Comparison of ENCODE assay signal across 8 cellular contexts in genomic region chr11:86955111-86955673, GRCh38. TPM values are rescaled to one million over a fixed set of nuclear protein-coding genes. Genes with fewer than 3 reads are reported as not detected.
DNase-seq lines count a peak whose midpoint lies in the region; ATAC-seq and TF ChIP-seq lines count a peak whose summit lies in the region.

Gene FZD4 (minus strand): TSS chr11:86955395. CDS start chr11:86955085, 310 bp downstream.

- H3K36me3 ChIP-seq in BE2C (no peaks in the 10 kb centered on the region), duodenal mucosa (ENCODE audit: control insufficient read depth in 1 of 2, insufficient read depth in 2 of 2, low read length in 2 of 2) (no peaks in the 10 kb centered on the region), liver (ENCODE audit: control insufficient read depth in 4 of 4, insufficient read depth in 3 of 4, low read depth in 1 of 4, low read length in 3 of 4) (peaks cover 0 to 8% (median 4%) of the 10 kb centered on the region in 4 donors)

- H3K4me1 ChIP-seq in BE2C, result no peaks in the 10 kb centered on the region
- peaks cover 0 to 11% of the 10 kb centered on the region in 2 donors for H3K4me1 ChIP-seq in duodenal mucosa (ENCODE audit: control insufficient read depth in 1 of 2, insufficient read depth in 2 of 2, low read length in 2 of 2)
- H3K4me1 ChIP-seq in liver (ENCODE audit: control insufficient read depth in 4 of 4, insufficient read depth in 4 of 4, low read length in 3 of 4), result peaks cover 0 to 26% (median 19%) of the 10 kb centered on the region in 4 donors

- H3K9ac ChIP-seq in duodenal mucosa (ENCODE audit: low read depth in 1 of 2, low read length in 2 of 2) (peak within 1 kb of the TSS; percentile 77 to 90), liver (ENCODE audit: low read depth in 1 of 2, low read length in 2 of 2) (peak within 1 kb of the TSS; percentile 58 to 66)

- under 1% methylated on average over 71 of the region's 71 CpGs for WGBS in liver

- CTCF ChIA-PET in activated B cell treated with CpG ODN at 0.5 μM for 24 hours (lab: Charles Lee), result interaction anchor here (0.8 kb wide), 1 partner anchor 1100 kb away, joined by 3 read pairs; the partner anchor contains the start of gene CCDC83

- H3K27me3 ChIP-seq in BE2C (peaks cover 43% of the 10 kb centered on the region), duodenal mucosa (ENCODE audit: control insufficient read depth in 1 of 2, insufficient read depth in 2 of 2, low read length in 2 of 2) (peaks cover 5 to 6% of the 10 kb centered on the region in 2 donors), liver (ENCODE audit: control insufficient read depth in 4 of 4, insufficient read depth in 4 of 4, low read length in 3 of 4) (no peaks in the 10 kb centered on the region)

- H3K4me3 ChIP-seq in BE2C (ENCODE audit: low read depth, low read length), result peak within 1 kb of the TSS; percentile 65
- peak within 1 kb of the TSS; percentile 93 to 98 for H3K4me3 ChIP-seq in duodenal mucosa (ENCODE audit: low read depth in 1 of 2, low read length in 2 of 2)
- H3K4me3 ChIP-seq in liver (ENCODE audit: low read depth in 1 of 3, low read length in 3 of 3), result peak within 1 kb of the TSS; percentile 83 to 93 (median 92)

- POLR2A ChIA-PET in activated B cell treated with CpG ODN at 0.5 μM for 24 hours (lab: Charles Lee), result no interaction called here

- H3K9me3 ChIP-seq in BE2C (no peaks in the 10 kb centered on the region), duodenal mucosa (ENCODE audit: control insufficient read depth in 1 of 2, low read length in 2 of 2) (no peaks in the 10 kb centered on the region), liver (ENCODE audit: control insufficient read depth in 4 of 4, low read length in 3 of 4) (no peaks in the 10 kb centered on the region)

- peak; percentile 93 for DNase-seq in BE2C
- DNase-seq in NCI-H2171 (lab: John Stamatoyannopoulos, UW), result peak; percentile 56
- peak; percentile 50 for DNase-seq in activated B cell treated with CpG ODN at 0.5 μM for 24 hours
- DNase-seq in stimulated activated CD4-positive, alpha-beta T cell treated with anti-CD3 and anti-CD28 coated beads, Interleukin-4, amount 100 ng/mL, for 48 hours (ENCODE audit: low read depth in 2 of 2), result peak; percentile 38 to 59

- ATAC-seq in GM18870 (IDR thresholded peaks at IDR 0.05; ENCODE audit: unreplicated experiment), result peak; percentile 74
- peak; percentile 90 for ATAC-seq in HG03066 (IDR thresholded peaks at IDR 0.05; ENCODE audit: low read depth, unreplicated experiment)
- peak; percentile 97 for ATAC-seq in activated B cell treated with CpG ODN at 0.5 μM for 24 hours (ENCODE audit: low read depth)

- TF ChIP-seq CTCF in BE2C (IDR thresholded peaks at IDR 0.05; ENCODE audit: low read depth, low read length), result no peak
- TF ChIP-seq CTCF in activated B cell treated with CpG ODN at 0.5 μM for 24 hours (IDR thresholded peaks at IDR 0.05), result no peak
- peak; percentile 13 for TF ChIP-seq CTCF in liver (IDR thresholded peaks at IDR 0.05; ENCODE audit: low read depth, low read length, missing input control)

- H3K27me3 Mint-ChIP-seq in activated B cell treated with CpG ODN at 0.5 μM for 24 hours, result peaks cover 33% of the 10 kb centered on the region

- peak within 1 kb of the TSS; percentile 90 for H3K4me3 Mint-ChIP-seq in activated B cell treated with CpG ODN at 0.5 μM for 24 hours

- no peak for TF ChIP-seq RAD21 in liver (IDR thresholded peaks at IDR 0.05)

- peak within 1 kb of the TSS; percentile 82 for H3K27ac ChIP-seq in duodenal mucosa (ENCODE audit: low read depth, low read length)
- H3K27ac ChIP-seq in liver (ENCODE audit: low read depth in 1 of 2, low read length in 2 of 2), result peak within 1 kb of the TSS; percentile 84 to 91

- intact Hi-C loops in activated B cell treated with CpG ODN at 0.5 μM for 24 hours (cut with micrococcal nuclease), result loop anchor here (1.0 kb wide), 1 partner anchor 82 kb away; the partner anchor contains the start of gene TMEM135

- H3K27ac Mint-ChIP-seq in activated B cell treated with CpG ODN at 0.5 μM for 24 hours, result no peak within 1 kb of the TSS

- peaks cover 16% of the 10 kb centered on the region for H3K4me1 Mint-ChIP-seq in activated B cell treated with CpG ODN at 0.5 μM for 24 hours

- peaks cover 2% of the 10 kb centered on the region for H3K36me3 Mint-ChIP-seq in activated B cell treated with CpG ODN at 0.5 μM for 24 hours (ENCODE audit: low read depth)

- no peaks in the 10 kb centered on the region for H3K9me3 Mint-ChIP-seq in activated B cell treated with CpG ODN at 0.5 μM for 24 hours

TF ChIP-seq in liver, 16 proteins besides CTCF, POLR2A, EP300 and RAD21:
- TF ChIP-seq NR2F2 (IDR thresholded peaks at IDR 0.05), result no peak
- no peak for TF ChIP-seq FOXA2 (IDR thresholded peaks at IDR 0.05)
- TF ChIP-seq RXRA (IDR thresholded peaks at IDR 0.05), result no peak
- TF ChIP-seq, protein P1, sequence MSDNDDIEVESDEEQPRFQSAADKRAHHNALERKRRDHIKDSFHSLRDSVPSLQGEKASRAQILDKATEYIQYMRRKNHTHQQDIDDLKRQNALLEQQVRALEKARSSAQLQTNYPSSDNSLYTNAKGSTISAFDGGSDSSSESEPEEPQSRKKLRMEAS (IDR thresholded peaks at IDR 0.05), result no peak
- no peak for TF ChIP-seq EGR1 (IDR thresholded peaks at IDR 0.05; ENCODE audit: low read depth in 2 of 2)
- no peak for TF ChIP-seq SP1 (IDR thresholded peaks at IDR 0.05)
- no peak for TF ChIP-seq YY1 (IDR thresholded peaks at IDR 0.05)
- TF ChIP-seq HNF4A (conservative IDR thresholded peaks at IDR 0.05), result no peak
- TF ChIP-seq, protein P2, sequence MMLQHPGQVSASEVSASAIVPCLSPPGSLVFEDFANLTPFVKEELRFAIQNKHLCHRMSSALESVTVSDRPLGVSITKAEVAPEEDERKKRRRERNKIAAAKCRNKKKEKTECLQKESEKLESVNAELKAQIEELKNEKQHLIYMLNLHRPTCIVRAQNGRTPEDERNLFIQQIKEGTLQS (IDR thresholded peaks at IDR 0.05), result no peak
- no peak for TF ChIP-seq ZBTB33 (IDR thresholded peaks at IDR 0.05)
- no peak for TF ChIP-seq HNF4G (IDR thresholded peaks at IDR 0.05)
- no peak for TF ChIP-seq TAF1 (conservative IDR thresholded peaks at IDR 0.05)
- TF ChIP-seq JUND (IDR thresholded peaks at IDR 0.05), result no peak

RNA-seq across cellular contexts. Expression of gene FZD4, which starts in this region (rescaled TPM):
- 0.25 TPM for polyA plus RNA-seq in BE2C (2012; ENCODE audit: insufficient read depth, insufficient read length, low read depth)
- total RNA-seq in activated B cell treated with CpG ODN at 0.5 μM for 24 hours (not detected in 2 replicates), liver (10 to 100 TPM in 1 of 2 donors, 1 to 10 TPM in 1; 8.8 to 23.7 TPM)
- 1 to 10 TPM; 4.9 to 7.7 TPM for polyA plus RNA-seq in liver

Comparison
In these comparisons a context has a peak if more than half of its experiments do, and no peak if none do; other contexts are left out.
1. Peak in every context shown above with its lines: DNase-seq, ATAC-seq, H3K4me3 ChIP-seq and H3K27ac ChIP-seq.
2. Peak in DNase-seq and ATAC-seq in activated B cell treated with CpG ODN at 0.5 μM for 24 hours; RNA of the gene not detected or under 1 TPM.